ENCODE assay signal across 11 cellular contexts in genomic region chr9:101448680-101449070, GRCh38. TPM values are rescaled to one million over a fixed set of nuclear protein-coding genes. Genes with fewer than 3 reads are reported as not detected.
A peak's percentile ranks its signal among the peaks of the same experiment; 100 is the strongest.
DNase-seq lines count a peak whose midpoint lies in the region; ATAC-seq and TF ChIP-seq lines count a peak whose summit lies in the region.
"Had no signal": no experiment of that assay in that cellular context is flagged by ENCODE, and none has a peak within 500 bp of the region (broad histone marks: within the 10 kb centered on the region; RNA-seq: fewer than 3 reads in every experiment).

No MANE protein-coding gene starts in this region.

- H3K4me1 ChIP-seq in hepatocyte (ENCODE audit: insufficient read depth): peaks cover 11% of the 10 kb centered on the region
- H3K4me1 ChIP-seq in stomach: peaks cover 2 to 20% (median 11%) of the 10 kb centered on the region in 4 donors
- H3K4me1 ChIP-seq: ascending aorta had no signal

- 38% methylated on average over 2 of the region's 4 CpGs for WGBS in hepatocyte (ENCODE audit: low lambda C conversion rate, missing lambda C conversion rate)
- WGBS in stomach, 5 donors: 53 to 67% (median 60%) methylated on average over 4 of the region's 4 CpGs

- H3K36me3 Mint-ChIP-seq in activated T-cell treated with anti-CD3 and anti-CD28 coated beads, Interleukin-2, amount 50 U/mL, for 4 hours (ENCODE audit: insufficient read depth): no peaks in the 10 kb centered on the region
- no peaks in the 10 kb centered on the region for H3K36me3 Mint-ChIP-seq in T-cell

- no peaks in the 10 kb centered on the region for H3K36me3 ChIP-seq in hepatocyte (replicated peaks; ENCODE audit: insufficient read depth, low read depth)
- no peaks in the 10 kb centered on the region for H3K36me3 ChIP-seq in stomach
- H3K36me3 ChIP-seq: ascending aorta, gastroesophageal sphincter had no signal

- H3K4me3 ChIP-seq in hepatocyte (no peak overlapping the region), stomach (peak overlapping the region; percentile 50 to 53 (median 52))

- no peak for TF ChIP-seq CTCF in hepatocyte (IDR thresholded peaks at IDR 0.05; ENCODE audit: poor library complexity)
- TF ChIP-seq CTCF in stomach (IDR thresholded peaks at IDR 0.05): no peak

- H3K4me3 Mint-ChIP-seq in activated T-cell treated with anti-CD3 and anti-CD28 coated beads, Interleukin-2, amount 50 U/mL, for 4 hours: peak overlapping the region; percentile 51
- H3K4me3 Mint-ChIP-seq in T-cell: peak overlapping the region; percentile 25 to 71 (median 47)

- peak overlapping the region; percentile 91 for H3K4me2 ChIP-seq in hepatocyte

- POLR2A ChIA-PET in T-cell (lab: Charles Lee): interaction anchor here in 1 of 2 donors (0.6 kb wide), 1 partner anchor 58 kb away, joined by 4 read pairs; no protein-coding TSS in a partner anchor

- H3K9me3 Mint-ChIP-seq in activated T-cell treated with anti-CD3 and anti-CD28 coated beads, Interleukin-2, amount 50 U/mL, for 4 hours: no peaks in the 10 kb centered on the region
- H3K9me3 Mint-ChIP-seq in T-cell: no peaks in the 10 kb centered on the region

- H3K9me2 ChIP-seq in hepatocyte (replicated peaks; ENCODE audit: insufficient read depth): no peaks in the 10 kb centered on the region

- no peak overlapping the region for H3K27ac Mint-ChIP-seq in T-cell

- H3K27ac ChIP-seq in hepatocyte (peak overlapping the region; percentile 86), stomach (peak overlapping the region in 2 of 5 donors; percentile 68 to 75)
- H3K27ac ChIP-seq: ascending aorta had no signal

- H3K79me2 ChIP-seq in hepatocyte: no peaks in the 10 kb centered on the region

- CTCF ChIA-PET in T-cell (lab: Charles Lee): interaction anchor here (0.6 to 1.4 kb wide), 3 partner anchors 10 to 120 kb away, joined by 3 to 4 read pairs (median 3); partner anchors contain the start of gene RNF20 (in 1 of the 2)

- no peak for TF ChIP-seq EP300 in stomach (IDR thresholded peaks at IDR 0.05)

- peaks cover 60% of the 10 kb centered on the region for H3K27me3 Mint-ChIP-seq in activated T-cell treated with anti-CD3 and anti-CD28 coated beads, Interleukin-2, amount 50 U/mL, for 4 hours (ENCODE audit: low read depth)
- H3K27me3 Mint-ChIP-seq in T-cell: peaks cover 57 to 60% of the 10 kb centered on the region in 2 donors

- no peak for DNase-seq in activated T-cell treated with anti-CD3 and anti-CD28 coated beads, Interleukin-2, amount 50 U/mL, for 4 hours
- DNase-seq in activated T-cell treated with anti-CD3 and anti-CD28 coated beads, Interleukin-2, amount 50 U/mL, for 1 hour: no peak
- no peak for DNase-seq in T-cell
- DNase-seq in hepatocyte (ENCODE audit: low spot score): no peak
- DNase-seq in stomach: no peak
- no peak for DNase-seq in globus pallidus (ENCODE audit: low spot score)
- no peak for DNase-seq in HPDE6-E6E7 (ENCODE audit: extremely low spot score)

- no peaks in the 10 kb centered on the region for H4K20me1 ChIP-seq in hepatocyte (ENCODE audit: insufficient read depth, poor library complexity, severe bottlenecking)

- peaks cover 10% of the 10 kb centered on the region for H3K4me1 Mint-ChIP-seq in activated T-cell treated with anti-CD3 and anti-CD28 coated beads, Interleukin-2, amount 50 U/mL, for 4 hours (ENCODE audit: low read depth)
- H3K4me1 Mint-ChIP-seq in T-cell: peaks cover 10 to 14% (median 11%) of the 10 kb centered on the region in 3 donors

- H2AFZ ChIP-seq in hepatocyte: peak overlapping the region; percentile 85

- intact Hi-C loops in stomach (cut with DNase I; ENCODE audit: low total_unique reads): no loop called here

- H3K9me3 ChIP-seq in hepatocyte (ENCODE audit: low read depth) (no peaks in the 10 kb centered on the region), stomach (no peaks in the 10 kb centered on the region)
- H3K9me3 ChIP-seq: ascending aorta, gastroesophageal sphincter had no signal

- ATAC-seq in activated T-cell treated with anti-CD3 and anti-CD28 coated beads, Interleukin-2, amount 50 U/mL, for 4 hours: no peak
- ATAC-seq in T-cell (replicated peaks in 1 of 4): no peak
- ATAC-seq in GM18868 (IDR thresholded peaks at IDR 0.05; ENCODE audit: unreplicated experiment): no peak

- TF ChIP-seq POLR2A in stomach (IDR thresholded peaks at IDR 0.05): no peak

- H3K27me3 ChIP-seq in hepatocyte (no peaks in the 10 kb centered on the region), stomach (peaks cover 0 to 20% (median 0%) of the 10 kb centered on the region in 3 donors)
- H3K27me3 ChIP-seq: ascending aorta, gastroesophageal sphincter had no signal

RNA-seq across cellular contexts. Expression of gene ALDOB, which starts 13.1 kb away (rescaled TPM):
- total RNA-seq in activated T-cell treated with anti-CD3 and anti-CD28 coated beads, Interleukin-2, amount 50 U/mL, for 4 hours: 1 to 10 TPM in 1 of 3 donors, under 1 TPM in 2; 0.79 to 1.3 (median 0.89) TPM
- total RNA-seq in T-cell (1 to 10 TPM in 3 of 5 donors, not detected in 2; 1.3 to 2.1 (median 1.6) TPM), hepatocyte (236 and 264 TPM in 2 replicates), stomach (100 to 1,000 TPM in 1 of 5 donors, 1 to 10 TPM in 2, under 1 TPM in 1, not detected in 1; 0.45 to 101 (median 2.4) TPM)
- polyA plus RNA-seq in hepatocyte (44.0 and 71.6 TPM in 2 replicates), stomach (10 to 100 TPM in 1 of 3 donors, 1 to 10 TPM in 2; 1.1 to 13.0 (median 2.5) TPM)
- total RNA-seq: gastroesophageal sphincter, myocyte had no signal

RNA-seq across cellular contexts. Expression of gene ZNF189, which starts 50.0 kb away (rescaled TPM):
- 1 to 10 TPM; 5.4 to 7.6 (median 6.6) TPM for total RNA-seq in activated T-cell treated with anti-CD3 and anti-CD28 coated beads, Interleukin-2, amount 50 U/mL, for 4 hours
- 10 to 100 TPM in 4 of 5 donors, 1 to 10 TPM in 1; 9.2 to 17.4 (median 16.6) TPM for total RNA-seq in T-cell
- 50.0 and 60.3 TPM in 2 replicates for total RNA-seq in hepatocyte
- 11.1 and 13.6 TPM in 2 replicates for polyA plus RNA-seq in hepatocyte
- 10 to 100 TPM in 4 of 5 donors, 1 to 10 TPM in 1; 7.0 to 52.2 (median 25.7) TPM for total RNA-seq in stomach
- polyA plus RNA-seq in stomach: 10 to 100 TPM in 1 of 3 donors, 1 to 10 TPM in 2; 5.8 to 10.8 (median 7.0) TPM

RNA-seq across cellular contexts. Expression of gene MRPL50, which starts 50.3 kb away (rescaled TPM):
- 10 to 100 TPM; 18.8 to 19.8 (median 19.6) TPM for total RNA-seq in activated T-cell treated with anti-CD3 and anti-CD28 coated beads, Interleukin-2, amount 50 U/mL, for 4 hours
- total RNA-seq in T-cell (10 to 100 TPM in 3 of 5 donors, 1 to 10 TPM in 2; 7.4 to 16.7 (median 16.3) TPM), hepatocyte (22.8 and 24.1 TPM in 2 replicates), stomach (10 to 100 TPM in 3 of 5 donors, 1 to 10 TPM in 1, under 1 TPM in 1; 0.87 to 46.1 (median 22.8) TPM)
- polyA plus RNA-seq in hepatocyte (23.1 and 23.7 TPM in 2 replicates), stomach (10 to 100 TPM in 2 of 3 donors, 1 to 10 TPM in 1; 7.0 to 12.2 (median 11.8) TPM)
